Comparison of ENCODE assay signal across 8 cellular contexts in the genomic region with DNA sequence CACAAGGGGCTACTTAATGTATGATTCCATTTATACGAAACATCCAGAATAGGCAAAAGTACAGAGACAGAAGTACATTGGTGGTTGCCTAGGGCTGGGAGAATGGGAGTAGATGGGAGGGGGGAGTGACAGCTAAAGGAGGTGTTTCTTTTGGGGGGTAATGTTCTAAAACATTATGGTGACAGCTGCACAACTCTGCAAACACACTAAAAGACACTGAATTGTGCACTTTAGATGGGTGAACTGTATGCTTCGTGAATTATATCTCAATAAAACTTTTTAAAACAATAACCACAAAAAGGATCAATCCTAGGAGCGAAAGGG. TPM values are rescaled to one million over a fixed set of nuclear protein-coding genes. Genes with fewer than 3 reads are reported as not detected.
DNase-seq lines count a peak whose midpoint lies in the region; ATAC-seq and TF ChIP-seq lines count a peak whose summit lies in the region.

No MANE protein-coding gene starts in this region.

- H3K4me1 Mint-ChIP-seq in HFFc6 (ENCODE audit: low read depth), result peaks cover 29% of the 10 kb centered on the region
- H3K4me1 Mint-ChIP-seq in activated T-helper 2 cell treated with anti-CD3 and anti-CD28 coated beads, Interferon-gamma antibody, Interleukin-2, Interleukin-4, amounts not matched to agents 10 μg/mL and 5 μg/mL and 100 μg/mL, durations not matched to agents 14 hours and 24 hours and 36 hours (ENCODE audit: low read depth), result peaks cover 25% of the 10 kb centered on the region
- H3K4me1 Mint-ChIP-seq in stimulated activated effector memory CD8-positive, alpha-beta T cell treated with anti-CD3 and anti-CD28 coated beads, Interleukin-12 subunit alpha, Interleukin-12 subunit beta, amount 100 ng/mL, for 72 hours, result peaks cover 24% of the 10 kb centered on the region

- H3K27me3 Mint-ChIP-seq in HFFc6 (ENCODE audit: insufficient read depth), result peaks cover 11% of the 10 kb centered on the region
- peaks cover 27% of the 10 kb centered on the region for H3K27me3 Mint-ChIP-seq in activated T-helper 2 cell treated with anti-CD3 and anti-CD28 coated beads, Interferon-gamma antibody, Interleukin-2, Interleukin-4, amounts not matched to agents 10 μg/mL and 5 μg/mL and 100 μg/mL, durations not matched to agents 14 hours and 24 hours and 36 hours (ENCODE audit: low read depth)

- H3K36me3 Mint-ChIP-seq in HFFc6 (ENCODE audit: low read depth), result no peaks in the 10 kb centered on the region
- no peaks in the 10 kb centered on the region for H3K36me3 Mint-ChIP-seq in activated T-helper 2 cell treated with anti-CD3 and anti-CD28 coated beads, Interferon-gamma antibody, Interleukin-2, Interleukin-4, amounts not matched to agents 10 μg/mL and 5 μg/mL and 100 μg/mL, durations not matched to agents 14 hours and 24 hours and 36 hours (ENCODE audit: low read depth)
- H3K36me3 Mint-ChIP-seq in stimulated activated effector memory CD8-positive, alpha-beta T cell treated with anti-CD3 and anti-CD28 coated beads, Interleukin-12 subunit alpha, Interleukin-12 subunit beta, amount 100 ng/mL, for 72 hours, result peaks cover 6% of the 10 kb centered on the region

- H3K9me3 Mint-ChIP-seq in HFFc6, result no peaks in the 10 kb centered on the region
- H3K9me3 Mint-ChIP-seq in activated T-helper 2 cell treated with anti-CD3 and anti-CD28 coated beads, Interferon-gamma antibody, Interleukin-2, Interleukin-4, amounts not matched to agents 10 μg/mL and 5 μg/mL and 100 μg/mL, durations not matched to agents 14 hours and 24 hours and 36 hours, result no peaks in the 10 kb centered on the region
- no peaks in the 10 kb centered on the region for H3K9me3 Mint-ChIP-seq in stimulated activated effector memory CD8-positive, alpha-beta T cell treated with anti-CD3 and anti-CD28 coated beads, Interleukin-12 subunit alpha, Interleukin-12 subunit beta, amount 100 ng/mL, for 72 hours

- peaks cover 59% of the 10 kb centered on the region for H3K4me1 ChIP-seq in iPS-20b (ENCODE audit: insufficient read depth, low read length)

- H3K27me3 ChIP-seq in iPS-20b (ENCODE audit: insufficient read depth, low read length), result peaks cover 26% of the 10 kb centered on the region

- TF ChIP-seq CTCF in HFFc6 (IDR thresholded peaks at IDR 0.05), result no peak

- H3K4me3 Mint-ChIP-seq in HFFc6, result peak overlapping the region; percentile 83
- H3K4me3 Mint-ChIP-seq in activated T-helper 2 cell treated with anti-CD3 and anti-CD28 coated beads, Interferon-gamma antibody, Interleukin-2, Interleukin-4, amounts not matched to agents 10 μg/mL and 5 μg/mL and 100 μg/mL, durations not matched to agents 14 hours and 24 hours and 36 hours (ENCODE audit: low read depth), result peak overlapping the region; percentile 83
- H3K4me3 Mint-ChIP-seq in stimulated activated effector memory CD8-positive, alpha-beta T cell treated with anti-CD3 and anti-CD28 coated beads, Interleukin-12 subunit alpha, Interleukin-12 subunit beta, amount 100 ng/mL, for 72 hours, result peak overlapping the region; percentile 72

- H3K27ac Mint-ChIP-seq in HFFc6, result peak overlapping the region; percentile 39; the same call in 1 of the 2 replicates
- peak overlapping the region; percentile 34 for H3K27ac Mint-ChIP-seq in activated T-helper 2 cell treated with anti-CD3 and anti-CD28 coated beads, Interferon-gamma antibody, Interleukin-2, Interleukin-4, amounts not matched to agents 10 μg/mL and 5 μg/mL and 100 μg/mL, durations not matched to agents 14 hours and 24 hours and 36 hours
- peak overlapping the region; percentile 41 for H3K27ac Mint-ChIP-seq in stimulated activated effector memory CD8-positive, alpha-beta T cell treated with anti-CD3 and anti-CD28 coated beads, Interleukin-12 subunit alpha, Interleukin-12 subunit beta, amount 100 ng/mL, for 72 hours

- no peak for DNase-seq in HFFc6
- no peak for DNase-seq in activated T-helper 2 cell treated with anti-CD3 and anti-CD28 coated beads, Interferon-gamma antibody, Interleukin-2, Interleukin-4, amounts not matched to agents 10 μg/mL and 5 μg/mL and 100 μg/mL, durations not matched to agents 14 hours and 24 hours and 36 hours (ENCODE audit: low spot score)
- no peak for DNase-seq in stimulated activated effector memory CD8-positive, alpha-beta T cell treated with anti-CD3 and anti-CD28 coated beads, Interleukin-12 subunit alpha, Interleukin-12 subunit beta, amount 100 ng/mL, for 72 hours (ENCODE audit: low spot score in 2 of 2)
- DNase-seq in NCI-H2029 (lab: John Stamatoyannopoulos, UW), result no peak
- no peak for DNase-seq in activated CD4-positive, CD25-positive, alpha-beta regulatory T cell (lab: John Stamatoyannopoulos, UW)

- H3K9me3 ChIP-seq in iPS-20b (ENCODE audit: insufficient read depth, low read depth, low read length), result no peaks in the 10 kb centered on the region

- H3K9ac ChIP-seq in iPS-20b (ENCODE audit: low read depth, low read length), result peak overlapping the region; percentile 62; the same call in 1 of the 2 replicates

- no peak for ATAC-seq in stimulated activated effector memory CD8-positive, alpha-beta T cell treated with anti-CD3 and anti-CD28 coated beads, Interleukin-12 subunit alpha, Interleukin-12 subunit beta, amount 100 ng/mL, for 72 hours
- ATAC-seq in HG02798 (IDR thresholded peaks at IDR 0.05; ENCODE audit: poor library complexity, unreplicated experiment), result no peak
- no peak for ATAC-seq in HG03469 (IDR thresholded peaks at IDR 0.05; ENCODE audit: unreplicated experiment)

- peak overlapping the region; percentile 66 for H3K4me3 ChIP-seq in iPS-20b (ENCODE audit: low read length)

- intact Hi-C loops in activated T-helper 2 cell treated with anti-CD3 and anti-CD28 coated beads, Interferon-gamma antibody, Interleukin-2, Interleukin-4, amounts not matched to agents 10 μg/mL and 5 μg/mL and 100 μg/mL, durations not matched to agents 14 hours and 24 hours and 36 hours (cut with micrococcal nuclease), result loop anchor here (5.0 kb wide), 1 partner anchor 150 kb away; a partner anchor contains a TSS

- H3K36me3 ChIP-seq in iPS-20b (ENCODE audit: insufficient read depth, low read depth, low read length), result no peaks in the 10 kb centered on the region

- H3K27ac ChIP-seq in iPS-20b (ENCODE audit: low read length), result no peak overlapping the region

RNA-seq across cellular contexts. Expression of a gene that starts 0.7 kb away (rescaled TPM):
- total RNA-seq in HFFc6 (2021; fragmentation: NEBNext Ultra II Directional; extraction: Animal tissue kit (Norgen Biotek cat#: 25700)), result 1 to 10 TPM; 2.2 to 3.6 (median 2.9) TPM
- total RNA-seq in activated T-helper 2 cell treated with anti-CD3 and anti-CD28 coated beads, Interferon-gamma antibody, Interleukin-2, Interleukin-4, amounts not matched to agents 10 μg/mL and 5 μg/mL and 100 μg/mL, durations not matched to agents 14 hours and 24 hours and 36 hours, result 3.0 and 3.1 TPM in 2 replicates
